ENCODE assay signal across 15 cellular contexts in the genomic region with DNA sequence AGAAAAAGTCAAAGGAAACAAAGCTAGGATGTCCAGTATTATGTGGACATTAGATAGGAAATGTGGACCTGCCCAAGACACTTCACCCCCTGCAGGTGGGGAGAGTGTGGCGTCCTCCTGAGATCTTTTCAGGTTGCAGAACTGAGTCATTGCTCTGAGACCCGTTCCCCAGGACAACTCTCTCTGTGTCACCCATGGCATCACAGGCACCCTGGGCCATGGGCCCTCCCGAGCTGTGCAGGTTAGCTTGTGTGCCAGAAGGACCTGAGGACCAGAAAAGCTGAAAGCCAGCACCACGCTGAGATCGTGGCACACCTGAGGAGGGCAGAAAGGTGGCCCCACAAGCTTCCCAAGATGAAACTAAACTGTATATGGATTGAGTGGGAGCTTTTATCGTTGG.
DNase-seq lines count a peak whose midpoint lies in the region; ATAC-seq and TF ChIP-seq lines count a peak whose summit lies in the region.
"Had no signal": no experiment of that assay in that cellular context is flagged by ENCODE, and none has a peak within 500 bp of the region (broad histone marks: within the 10 kb centered on the region; RNA-seq: fewer than 3 reads in every experiment).

No MANE protein-coding gene starts in this region.

- ATAC-seq in GM19397 (IDR thresholded peaks at IDR 0.05; ENCODE audit: unreplicated experiment): no peak
- no peak for ATAC-seq in HG02852 (IDR thresholded peaks at IDR 0.05; ENCODE audit: unreplicated experiment)

- POLR2A ChIA-PET in CD4-positive, alpha-beta memory T cell (lab: Charles Lee; ENCODE audit: partially characterized antibody): no interaction called here

- no peak overlapping the region for H3K4me3 Mint-ChIP-seq in CD4-positive, alpha-beta memory T cell
- H3K4me3 Mint-ChIP-seq in progenitor cell of endocrine pancreas (ENCODE audit: low read depth): no peak overlapping the region
- H3K4me3 Mint-ChIP-seq: CD4-positive, CD25-positive, alpha-beta regulatory T cell; GM23338 had no signal

- no peak overlapping the region for H3K9ac ChIP-seq in muscle layer of colon (ENCODE audit: low read length)
- H3K9ac ChIP-seq: BLaER1 treated with 17β-estradiol and CSF1 and Interleukin-3, amounts not matched to agents 10 nM and 100 nM had no signal

- no peak overlapping the region for H3K27ac Mint-ChIP-seq in CD4-positive, alpha-beta memory T cell
- H3K27ac Mint-ChIP-seq in progenitor cell of endocrine pancreas: no peak overlapping the region
- H3K27ac Mint-ChIP-seq: CD4-positive, CD25-positive, alpha-beta regulatory T cell; GM23338 had no signal

- TF ChIP-seq CTCF in VCaP (conservative IDR thresholded peaks at IDR 0.05) (no peak), dorsolateral prefrontal cortex (IDR thresholded peaks at IDR 0.05 in 54 of 56, conservative IDR thresholded peaks at IDR 0.05 in 2 of 56; ENCODE audit: low read depth in 1 of 56, partially characterized antibody in 56 of 56) (no peak), progenitor cell of endocrine pancreas (IDR thresholded peaks at IDR 0.05; ENCODE audit: unreplicated experiment) (no peak)

- peak overlapping the region; percentile 83 for H3K27ac ChIP-seq in VCaP
- peak overlapping the region in 37 of 59 donors; percentile 13 to 97 (median 85) for H3K27ac ChIP-seq in dorsolateral prefrontal cortex
- H3K27ac ChIP-seq in muscle layer of colon (ENCODE audit: low read depth, low read length): peak overlapping the region; percentile 68
- H3K27ac ChIP-seq in substantia nigra (ENCODE audit: low read depth, low read length, poor library complexity, severe bottlenecking): peak overlapping the region; percentile 89
- H3K27ac ChIP-seq in CD4-positive, alpha-beta memory T cell (ENCODE audit: low read depth, low read length): no peak overlapping the region

- H3K4me1 Mint-ChIP-seq in CD4-positive, alpha-beta memory T cell: no peaks in the 10 kb centered on the region
- peaks cover 17% of the 10 kb centered on the region for H3K4me1 Mint-ChIP-seq in progenitor cell of endocrine pancreas (ENCODE audit: low read depth)
- H3K4me1 Mint-ChIP-seq: CD4-positive, CD25-positive, alpha-beta regulatory T cell had no signal

- no peaks in the 10 kb centered on the region for H3K9me3 Mint-ChIP-seq in CD4-positive, alpha-beta memory T cell
- no peaks in the 10 kb centered on the region for H3K9me3 Mint-ChIP-seq in progenitor cell of endocrine pancreas (ENCODE audit: low read depth)
- H3K9me3 Mint-ChIP-seq: CD4-positive, CD25-positive, alpha-beta regulatory T cell had no signal

- H3K27me3 ChIP-seq in dorsolateral prefrontal cortex (no peaks in the 10 kb centered on the region), muscle layer of colon (ENCODE audit: control insufficient read depth in 1 of 2, insufficient read depth in 2 of 2, low read length in 2 of 2) (no peaks in the 10 kb centered on the region)
- H3K27me3 ChIP-seq in CD4-positive, alpha-beta memory T cell (ENCODE audit: insufficient read depth, low read length): no peaks in the 10 kb centered on the region
- H3K27me3 ChIP-seq: BLaER1 treated with 17β-estradiol and CSF1 and Interleukin-3, amounts not matched to agents 10 nM and 100 nM had no signal

- no peaks in the 10 kb centered on the region for H3K9me3 ChIP-seq in muscle layer of colon (ENCODE audit: low read length)
- H3K9me3 ChIP-seq in CD4-positive, alpha-beta memory T cell (ENCODE audit: control insufficient read depth in 1 of 2, low read length in 2 of 2): no peaks in the 10 kb centered on the region
- H3K9me3 ChIP-seq: BLaER1 treated with 17β-estradiol and CSF1 and Interleukin-3, amounts not matched to agents 10 nM and 100 nM; HAP-1 had no signal

- H3K4me3 ChIP-seq in dorsolateral prefrontal cortex (no peak overlapping the region), muscle layer of colon (ENCODE audit: low read depth in 1 of 2, low read length in 2 of 2) (no peak overlapping the region)
- no peak overlapping the region for H3K4me3 ChIP-seq in CD4-positive, alpha-beta memory T cell (ENCODE audit: low read length in 2 of 2)
- H3K4me3 ChIP-seq: BLaER1 treated with 17β-estradiol and CSF1 and Interleukin-3, amounts not matched to agents 10 nM and 100 nM; GM23338; HAP-1 had no signal

- no peaks in the 10 kb centered on the region for H3K36me3 ChIP-seq in muscle layer of colon (ENCODE audit: insufficient read depth, low read length)
- H3K36me3 ChIP-seq in CD4-positive, alpha-beta memory T cell (ENCODE audit: insufficient read depth, low read length): no peaks in the 10 kb centered on the region

- DNase-seq in dorsolateral prefrontal cortex: no peak
- no peak for DNase-seq in substantia nigra (lab: John Stamatoyannopoulos, UW)
- no peak for DNase-seq in CD4-positive, alpha-beta memory T cell
- DNase-seq in progenitor cell of endocrine pancreas (ENCODE audit: low spot score, unreplicated experiment): no peak
- DNase-seq: ACHN; Calu3; CD4-positive, CD25-positive, alpha-beta regulatory T cell; DMS 273 treated with DMSO at 0.1 percent for 48 hours had no signal

- H3K36me3 Mint-ChIP-seq in CD4-positive, alpha-beta memory T cell: no peaks in the 10 kb centered on the region
- peaks cover 5% of the 10 kb centered on the region for H3K36me3 Mint-ChIP-seq in progenitor cell of endocrine pancreas (ENCODE audit: insufficient read depth)
- H3K36me3 Mint-ChIP-seq: CD4-positive, CD25-positive, alpha-beta regulatory T cell had no signal

- CTCF ChIA-PET in CD4-positive, alpha-beta memory T cell (lab: Charles Lee; ENCODE audit: partially characterized antibody): interaction anchor here (0.7 to 1.4 kb wide), 2 partner anchors 43 to 546 kb away, joined by 3 to 5 read pairs; no protein-coding TSS in a partner anchor

- H3K4me1 ChIP-seq in muscle layer of colon (ENCODE audit: insufficient read depth, low read length): peaks cover 40% of the 10 kb centered on the region
- H3K4me1 ChIP-seq in CD4-positive, alpha-beta memory T cell (ENCODE audit: insufficient read depth, low read length): no peaks in the 10 kb centered on the region
- H3K4me1 ChIP-seq: HAP-1 had no signal

- intact Hi-C loops in dorsolateral prefrontal cortex (cut with DNase I): no loop called here
- intact Hi-C loops in CD4-positive, alpha-beta memory T cell (cut with micrococcal nuclease): no loop called here

- peaks cover 0 to 2% of the 10 kb centered on the region in 2 donors for H3K27me3 Mint-ChIP-seq in CD4-positive, alpha-beta memory T cell
- H3K27me3 Mint-ChIP-seq in progenitor cell of endocrine pancreas: no peaks in the 10 kb centered on the region
- H3K27me3 Mint-ChIP-seq: CD4-positive, CD25-positive, alpha-beta regulatory T cell had no signal
